Comparison of ENCODE assay signal across 1 cellular context in the genomic region with DNA sequence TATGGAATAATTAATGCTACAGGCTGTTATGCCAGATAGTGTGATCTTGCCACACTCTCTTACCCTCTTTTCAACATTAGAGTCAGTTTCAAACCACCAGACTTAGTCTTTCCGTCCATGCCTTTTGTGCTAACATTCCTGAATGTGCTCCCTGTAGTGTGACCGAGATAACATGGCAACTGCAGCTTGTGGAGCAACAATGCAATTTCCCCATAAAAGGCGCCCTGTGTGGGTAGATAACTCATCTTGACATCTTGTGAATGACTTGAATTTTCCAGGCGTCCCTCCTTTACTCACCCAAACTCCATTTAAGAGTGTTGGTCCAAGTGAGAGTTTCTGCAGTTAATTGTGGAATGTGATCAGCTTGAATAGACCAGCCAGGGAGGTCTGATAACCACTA.
TF ChIP-seq lines count a peak whose summit lies in the region.

No MANE protein-coding gene starts in this region.

TF ChIP-seq in HEK293, 187 proteins besides CTCF, POLR2A, EP300 and RAD21 (continued from another document):
- TF ChIP-seq, protein P1, sequence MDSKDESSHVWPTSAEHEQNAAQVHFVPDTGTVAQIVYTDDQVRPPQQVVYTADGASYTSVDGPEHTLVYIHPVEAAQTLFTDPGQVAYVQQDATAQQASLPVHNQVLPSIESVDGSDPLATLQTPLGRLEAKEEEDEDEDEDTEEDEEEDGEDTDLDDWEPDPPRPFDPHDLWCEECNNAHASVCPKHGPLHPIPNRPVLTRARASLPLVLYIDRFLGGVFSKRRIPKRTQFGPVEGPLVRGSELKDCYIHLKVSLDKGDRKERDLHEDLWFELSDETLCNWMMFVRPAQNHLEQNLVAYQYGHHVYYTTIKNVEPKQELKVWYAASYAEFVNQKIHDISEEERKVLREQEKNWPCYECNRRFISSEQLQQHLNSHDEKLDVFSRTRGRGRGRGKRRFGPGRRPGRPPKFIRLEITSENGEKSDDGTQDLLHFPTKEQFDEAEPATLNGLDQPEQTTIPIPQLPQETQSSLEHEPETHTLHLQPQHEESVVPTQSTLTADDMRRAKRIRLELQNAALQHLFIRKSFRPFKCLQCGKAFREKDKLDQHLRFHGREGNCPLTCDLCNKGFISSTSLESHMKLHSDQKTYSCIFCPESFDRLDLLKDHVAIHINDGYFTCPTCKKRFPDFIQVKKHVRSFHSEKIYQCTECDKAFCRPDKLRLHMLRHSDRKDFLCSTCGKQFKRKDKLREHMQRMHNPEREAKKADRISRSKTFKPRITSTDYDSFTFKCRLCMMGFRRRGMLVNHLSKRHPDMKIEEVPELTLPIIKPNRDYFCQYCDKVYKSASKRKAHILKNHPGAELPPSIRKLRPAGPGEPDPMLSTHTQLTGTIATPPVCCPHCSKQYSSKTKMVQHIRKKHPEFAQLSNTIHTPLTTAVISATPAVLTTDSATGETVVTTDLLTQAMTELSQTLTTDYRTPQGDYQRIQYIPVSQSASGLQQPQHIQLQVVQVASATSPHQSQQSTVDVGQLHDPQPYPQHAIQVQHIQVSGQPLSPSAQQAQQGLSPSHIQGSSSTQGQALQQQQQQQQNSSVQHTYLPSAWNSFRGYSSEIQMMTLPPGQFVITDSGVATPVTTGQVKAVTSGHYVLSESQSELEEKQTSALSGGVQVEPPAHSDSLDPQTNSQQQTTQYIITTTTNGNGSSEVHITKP (tag by site-specific recombination; IDR thresholded peaks at IDR 0.05) = no peak
- TF ChIP-seq, protein P2, sequence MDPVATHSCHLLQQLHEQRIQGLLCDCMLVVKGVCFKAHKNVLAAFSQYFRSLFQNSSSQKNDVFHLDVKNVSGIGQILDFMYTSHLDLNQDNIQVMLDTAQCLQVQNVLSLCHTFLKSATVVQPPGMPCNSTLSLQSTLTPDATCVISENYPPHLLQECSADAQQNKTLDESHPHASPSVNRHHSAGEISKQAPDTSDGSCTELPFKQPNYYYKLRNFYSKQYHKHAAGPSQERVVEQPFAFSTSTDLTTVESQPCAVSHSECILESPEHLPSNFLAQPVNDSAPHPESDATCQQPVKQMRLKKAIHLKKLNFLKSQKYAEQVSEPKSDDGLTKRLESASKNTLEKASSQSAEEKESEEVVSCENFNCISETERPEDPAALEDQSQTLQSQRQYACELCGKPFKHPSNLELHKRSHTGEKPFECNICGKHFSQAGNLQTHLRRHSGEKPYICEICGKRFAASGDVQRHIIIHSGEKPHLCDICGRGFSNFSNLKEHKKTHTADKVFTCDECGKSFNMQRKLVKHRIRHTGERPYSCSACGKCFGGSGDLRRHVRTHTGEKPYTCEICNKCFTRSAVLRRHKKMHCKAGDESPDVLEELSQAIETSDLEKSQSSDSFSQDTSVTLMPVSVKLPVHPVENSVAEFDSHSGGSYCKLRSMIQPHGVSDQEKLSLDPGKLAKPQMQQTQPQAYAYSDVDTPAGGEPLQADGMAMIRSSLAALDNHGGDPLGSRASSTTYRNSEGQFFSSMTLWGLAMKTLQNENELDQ (tag by site-specific recombination; IDR thresholded peaks at IDR 0.05; ENCODE audit: low read depth) = no peak
- TF ChIP-seq PRDM1 (tag by site-specific recombination; IDR thresholded peaks at IDR 0.05) = no peak
- no peak for TF ChIP-seq ZNF544 (tag by site-specific recombination; IDR thresholded peaks at IDR 0.05)
- no peak for TF ChIP-seq TRIM28 (IDR thresholded peaks at IDR 0.05; ENCODE audit: borderline replicate concordance, low read length)
- peak; percentile 42; the same call in 1 of the 2 replicates for TF ChIP-seq FEZF1 (tag by site-specific recombination; IDR thresholded peaks at IDR 0.05)
- TF ChIP-seq, protein P3, sequence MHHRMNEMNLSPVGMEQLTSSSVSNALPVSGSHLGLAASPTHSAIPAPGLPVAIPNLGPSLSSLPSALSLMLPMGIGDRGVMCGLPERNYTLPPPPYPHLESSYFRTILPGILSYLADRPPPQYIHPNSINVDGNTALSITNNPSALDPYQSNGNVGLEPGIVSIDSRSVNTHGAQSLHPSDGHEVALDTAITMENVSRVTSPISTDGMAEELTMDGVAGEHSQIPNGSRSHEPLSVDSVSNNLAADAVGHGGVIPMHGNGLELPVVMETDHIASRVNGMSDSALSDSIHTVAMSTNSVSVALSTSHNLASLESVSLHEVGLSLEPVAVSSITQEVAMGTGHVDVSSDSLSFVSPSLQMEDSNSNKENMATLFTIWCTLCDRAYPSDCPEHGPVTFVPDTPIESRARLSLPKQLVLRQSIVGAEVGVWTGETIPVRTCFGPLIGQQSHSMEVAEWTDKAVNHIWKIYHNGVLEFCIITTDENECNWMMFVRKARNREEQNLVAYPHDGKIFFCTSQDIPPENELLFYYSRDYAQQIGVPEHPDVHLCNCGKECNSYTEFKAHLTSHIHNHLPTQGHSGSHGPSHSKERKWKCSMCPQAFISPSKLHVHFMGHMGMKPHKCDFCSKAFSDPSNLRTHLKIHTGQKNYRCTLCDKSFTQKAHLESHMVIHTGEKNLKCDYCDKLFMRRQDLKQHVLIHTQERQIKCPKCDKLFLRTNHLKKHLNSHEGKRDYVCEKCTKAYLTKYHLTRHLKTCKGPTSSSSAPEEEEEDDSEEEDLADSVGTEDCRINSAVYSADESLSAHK (tag by site-specific recombination; IDR thresholded peaks at IDR 0.05) = peak; percentile 62
- TF ChIP-seq MEIS1 (CRISPR knock-in tag; IDR thresholded peaks at IDR 0.05; ENCODE audit: borderline replicate concordance) = peak; percentile 80
- no peak for TF ChIP-seq ZNF626 (tag by site-specific recombination; IDR thresholded peaks at IDR 0.05)
